In the genomic region with DNA sequence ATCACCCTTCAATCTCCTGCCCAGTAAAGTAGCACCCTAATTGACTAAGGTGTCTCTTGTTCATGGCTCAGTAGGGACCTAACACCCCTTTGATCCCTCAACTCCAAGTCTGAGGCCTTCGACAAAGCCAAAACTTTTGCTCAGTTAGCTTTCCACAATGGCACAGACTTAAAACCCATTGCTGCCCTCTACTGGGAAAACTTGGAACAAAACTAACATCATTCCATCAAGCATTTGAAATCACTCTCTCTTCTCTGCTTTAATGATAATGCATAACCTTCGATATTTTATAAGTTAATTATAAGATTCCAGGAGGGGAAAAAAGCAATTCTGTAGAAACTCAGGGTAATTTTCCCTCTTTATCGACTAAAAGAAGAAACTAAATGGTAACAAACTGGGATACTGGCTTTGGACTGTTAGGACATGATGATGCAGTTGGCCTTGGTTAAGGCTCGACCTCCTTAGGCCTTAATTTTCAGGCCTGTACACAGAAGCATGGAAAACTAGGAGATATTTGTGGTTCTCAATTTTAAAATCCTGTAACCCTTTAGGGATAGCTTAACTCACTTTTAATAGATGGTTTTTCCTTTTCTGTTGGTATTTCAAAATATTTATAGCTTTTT, we compare ENCODE assay signal across 8 cellular contexts.
DNase-seq lines count a peak whose midpoint lies in the region; ATAC-seq and TF ChIP-seq lines count a peak whose summit lies in the region.

No MANE protein-coding gene starts in this region.

- peak overlapping the region in 1 of 4 donors; percentile 44 for H3K27ac ChIP-seq in gastroesophageal sphincter

- TF ChIP-seq EP300 in gastroesophageal sphincter (IDR thresholded peaks at IDR 0.05): no peak

- WGBS in gastroesophageal sphincter (ENCODE audit: low coverage in 1 of 2), 2 donors: 36 to 39% methylated on average over 4 of the region's 4 CpGs

- H3K4me1 Mint-ChIP-seq in progenitor cell of endocrine pancreas (ENCODE audit: low read depth): peaks cover 5% of the 10 kb centered on the region

- peaks cover 0 to 44% of the 10 kb centered on the region in 2 donors for H3K36me3 ChIP-seq in gastroesophageal sphincter

- H3K27ac Mint-ChIP-seq in progenitor cell of endocrine pancreas: no peak overlapping the region

- DNase-seq in NCI-H2107 treated with DMSO at 0.1 percent for 48 hours (lab: John Stamatoyannopoulos, UW; ENCODE audit: unreplicated experiment): peak; percentile 46
- DNase-seq in NCI-H2107 (lab: John Stamatoyannopoulos, UW): no peak
- peak; percentile 43 for DNase-seq in LoVo (ENCODE audit: low spot score)
- DNase-seq in SKM-1 (lab: John Stamatoyannopoulos, UW; ENCODE audit: unreplicated experiment): peak; percentile 28
- peak; percentile 15 for DNase-seq in progenitor cell of endocrine pancreas (ENCODE audit: low spot score, unreplicated experiment)
- DNase-seq in SHP77 treated with DMSO at 0.1 percent for 48 hours (lab: John Stamatoyannopoulos, UW): no peak

- H3K9me3 Mint-ChIP-seq in progenitor cell of endocrine pancreas (ENCODE audit: low read depth): peaks cover 2% of the 10 kb centered on the region

- TF ChIP-seq CTCF in gastroesophageal sphincter (IDR thresholded peaks at IDR 0.05) (peak; percentile 43 to 68 (median 48)), progenitor cell of endocrine pancreas (IDR thresholded peaks at IDR 0.05; ENCODE audit: unreplicated experiment) (peak; percentile 66)

- H3K4me3 ChIP-seq in gastroesophageal sphincter: no peak overlapping the region

- no peaks in the 10 kb centered on the region for H3K27me3 Mint-ChIP-seq in progenitor cell of endocrine pancreas

- no peaks in the 10 kb centered on the region for H3K9me3 ChIP-seq in gastroesophageal sphincter

- no peaks in the 10 kb centered on the region for H3K27me3 ChIP-seq in gastroesophageal sphincter

- no peak for TF ChIP-seq POLR2A in gastroesophageal sphincter (IDR thresholded peaks at IDR 0.05)

- H3K36me3 Mint-ChIP-seq in progenitor cell of endocrine pancreas (ENCODE audit: insufficient read depth): peaks cover 13% of the 10 kb centered on the region

- H3K4me1 ChIP-seq in gastroesophageal sphincter: peaks cover 0 to 12% (median 4%) of the 10 kb centered on the region in 3 donors

- ATAC-seq in GM21390 (IDR thresholded peaks at IDR 0.05; ENCODE audit: unreplicated experiment) (peak; percentile 65), gastroesophageal sphincter (no peak)

- H3K4me3 Mint-ChIP-seq in progenitor cell of endocrine pancreas (ENCODE audit: low read depth): no peak overlapping the region

Comparison
In these comparisons a context has a peak if more than half of its experiments do, and no peak if none do; other contexts are left out.
1. DNase-seq: peak in NCI-H2107 treated with DMSO at 0.1 percent for 48 hours (single experiment), LoVo (single experiment), SKM-1 (single experiment) and progenitor cell of endocrine pancreas (single experiment); none in NCI-H2107 (single experiment) and SHP77 treated with DMSO at 0.1 percent for 48 hours (single experiment).